Comparison of ENCODE assay signal across 12 cellular contexts in the genomic region with DNA sequence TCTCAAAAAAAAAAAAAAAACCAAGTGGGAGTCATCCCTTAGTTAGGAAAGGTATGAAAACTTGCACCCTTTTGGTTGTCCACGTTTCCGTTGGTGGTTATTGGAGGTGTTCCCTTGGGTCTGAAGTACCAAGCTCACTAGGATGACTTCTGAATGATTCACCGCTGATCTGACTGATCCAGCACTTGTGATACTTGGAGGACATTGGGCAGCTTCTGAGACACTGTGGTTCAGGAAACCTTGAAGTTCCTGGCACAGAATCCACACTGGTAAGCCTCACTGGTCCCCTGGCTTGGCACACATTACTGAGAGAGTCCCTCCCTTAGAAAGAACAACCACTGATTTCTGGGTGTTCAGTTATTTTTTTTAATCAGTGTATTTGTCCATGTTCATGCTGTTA.
A peak's percentile ranks its signal among the peaks of the same experiment; 100 is the strongest.
DNase-seq lines count a peak whose midpoint lies in the region; ATAC-seq lines count a peak whose summit lies in the region.
"Had no signal": no experiment of that assay in that cellular context is flagged by ENCODE, and none has a peak within 500 bp of the region (broad histone marks: within the 10 kb centered on the region; RNA-seq: fewer than 3 reads in every experiment).

No MANE protein-coding gene starts in this region.

- peak; percentile 3 for ATAC-seq in left ventricle myocardium superior
- ATAC-seq in Right ventricle myocardium inferior = no peak
- ATAC-seq: CD8-positive, alpha-beta T cell; GM12878 had no signal

- DNase-seq in left ventricle myocardium superior (no peak), Right ventricle myocardium inferior (ENCODE audit: missing footprints) (no peak), RKO (ENCODE audit: low spot score) (peak; percentile 6), kidney tubule cell (ENCODE audit: low spot score) (peak; percentile 13), OCI-M2 (lab: John Stamatoyannopoulos, UW; ENCODE audit: unreplicated experiment) (no peak), cerebellar cortex (ENCODE audit: low spot score) (no peak)
- DNase-seq: Calu3; CD8-positive, alpha-beta T cell; DMS79 treated with DMSO at 0.1 percent for 48 hours; EL; GM23248 had no signal

- intact Hi-C loops in left ventricle myocardium superior (cut with micrococcal nuclease) (no loop called here), Right ventricle myocardium inferior (cut with DNase I) (no loop called here)

Comparison
In these comparisons a context has a peak if more than half of its experiments do, and no peak if none do; other contexts are left out.
1. DNase-seq: peak in RKO (single experiment) and kidney tubule cell (single experiment); none in left ventricle myocardium superior (single experiment), Right ventricle myocardium inferior (single experiment), OCI-M2 (single experiment) and cerebellar cortex (single experiment).